ENCODE assay signal across 7 cellular contexts in the genomic region with DNA sequence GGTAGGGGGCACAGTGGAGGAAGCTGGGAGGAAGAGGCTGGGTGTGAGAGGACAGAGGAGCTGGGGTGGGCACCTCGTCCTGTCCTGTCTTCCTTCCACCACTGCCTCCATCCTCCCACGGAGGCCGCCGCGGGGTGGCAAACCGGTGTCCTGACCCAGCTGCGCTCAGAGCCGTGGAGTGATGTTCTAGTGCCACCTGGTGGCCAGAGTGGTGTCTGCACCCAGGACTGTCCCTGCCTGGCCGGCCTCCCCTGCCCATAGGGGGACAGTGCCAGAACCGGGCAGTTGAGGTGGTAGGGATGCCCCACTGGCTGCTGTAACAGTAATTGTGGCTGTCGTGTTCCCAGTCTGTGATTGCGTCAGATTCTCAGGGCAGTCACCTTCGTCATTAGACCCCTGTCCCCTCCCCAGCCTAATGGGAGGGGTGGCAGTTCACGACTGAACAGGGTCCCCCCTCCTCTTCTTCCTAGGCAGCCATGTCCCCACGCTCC. TPM values are rescaled to one million over a fixed set of nuclear protein-coding genes. Genes with fewer than 3 reads are reported as not detected.
DNase-seq lines count a peak whose midpoint lies in the region; ATAC-seq and TF ChIP-seq lines count a peak whose summit lies in the region.

No MANE protein-coding gene starts in this region.

- peaks cover 4 to 9% of the 10 kb centered on the region in 2 donors for H3K4me1 ChIP-seq in thyroid gland

- peak; percentile 63 for DNase-seq in LHCN-M2 (ENCODE audit: low read depth)
- DNase-seq in SHP77 (lab: John Stamatoyannopoulos, UW) = peak; percentile 36 to 53
- DNase-seq in activated T-helper 9 cell treated with anti-CD3 and anti-CD28 coated beads, Interleukin-2, amount 50 U/mL, for 16 hours (ENCODE audit: low read depth) = peak; percentile 81
- peak; percentile 66 for DNase-seq in fibroblast of villous mesenchyme (ENCODE audit: low read depth)
- DNase-seq in omental fat pad (ENCODE audit: low spot score) = peak; percentile 84
- peak; percentile 80 to 83 for DNase-seq in thyroid gland

- TF ChIP-seq CTCF in GM12874 (IDR thresholded peaks at IDR 0.05; ENCODE audit: insufficient read depth, low read depth, low read length) = peak; percentile 97
- peak; percentile 89 for TF ChIP-seq CTCF in fibroblast of villous mesenchyme (IDR thresholded peaks at IDR 0.05; ENCODE audit: insufficient read depth, low read depth, low read length)
- peak in 2 of 3 donors; percentile 86 to 90 for TF ChIP-seq CTCF in omental fat pad (IDR thresholded peaks at IDR 0.05)
- peak; percentile 94 to 99 (median 96) for TF ChIP-seq CTCF in thyroid gland (IDR thresholded peaks at IDR 0.05)

- H3K27me3 ChIP-seq in thyroid gland = no peaks in the 10 kb centered on the region

- ATAC-seq in omental fat pad (ENCODE audit: low FRiP score) = peak; percentile 74

- intact Hi-C loops in thyroid gland (cut with DNase I) = loop anchor here (5.0 kb wide), 1 partner anchor 135 kb away; no protein-coding TSS in a partner anchor

- no peak overlapping the region for H3K4me3 ChIP-seq in fibroblast of villous mesenchyme (ENCODE audit: low read depth, low read length)
- H3K4me3 ChIP-seq in thyroid gland (replicated peaks in 1 of 3) = no peak overlapping the region

- no peak overlapping the region for H3K27ac ChIP-seq in thyroid gland

- WGBS in thyroid gland, 2 donors = 15 to 16% methylated on average over 12 of the region's 15 CpGs

- no peaks in the 10 kb centered on the region for H3K9me3 ChIP-seq in thyroid gland

- no peaks in the 10 kb centered on the region for H3K36me3 ChIP-seq in thyroid gland

- no peak for TF ChIP-seq POLR2A in thyroid gland (IDR thresholded peaks at IDR 0.05)

RNA-seq across cellular contexts. Expression of a gene that starts 11.1 kb away (rescaled TPM):
- 9.0 and 15.0 TPM in 2 replicates for total RNA-seq in LHCN-M2 (2014; rRNA removed)
- polyA plus RNA-seq in LHCN-M2 (2012) = 6.2 TPM
- total RNA-seq in fibroblast of villous mesenchyme = 3.5 and 3.9 TPM in 2 replicates
- 100 to 1,000 TPM in 1 of 4 donors, 10 to 100 TPM in 3; 16.0 to 117 (median 30.3) TPM for total RNA-seq in omental fat pad
- 100 to 1,000 TPM in 2 of 4 donors, 10 to 100 TPM in 2; 51.1 to 120 (median 82.8) TPM for total RNA-seq in thyroid gland

RNA-seq across cellular contexts. Expression of a gene that starts 30.0 kb away (rescaled TPM):
- total RNA-seq in LHCN-M2 (2014; rRNA removed) = 0.06 TPM in 1 of 2 replicates, not detected in the other
- polyA plus RNA-seq in LHCN-M2 (2012) = 0.18 TPM
- under 0.01 TPM in 2 replicates for total RNA-seq in fibroblast of villous mesenchyme
- total RNA-seq in omental fat pad = 1 to 10 TPM in 1 of 4 donors, under 1 TPM in 2, not detected in 1; 0.12 to 1.0 (median 0.88) TPM
- under 1 TPM in 1 of 4 donors, not detected in 3; 0.22 TPM for total RNA-seq in thyroid gland
